In the genomic region with DNA sequence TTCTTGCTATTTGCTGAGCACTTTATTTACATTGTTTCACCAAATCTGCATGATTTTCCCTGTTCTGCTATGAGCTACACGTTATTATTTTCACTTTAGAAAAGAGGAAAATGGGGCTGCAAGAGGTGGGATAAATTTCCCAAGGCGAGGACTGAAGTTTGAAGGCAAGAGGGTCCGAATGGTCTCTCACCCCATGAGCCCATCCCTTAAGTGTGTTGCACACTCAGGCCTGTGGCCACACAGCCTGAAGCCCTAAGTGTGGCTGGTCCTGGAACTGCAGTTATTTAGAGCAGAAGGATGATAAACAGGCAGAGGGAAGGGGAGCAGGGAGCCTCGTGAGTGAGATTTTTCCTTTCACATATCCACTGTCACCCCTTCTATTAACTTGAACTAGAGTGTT, we compare ENCODE assay signal across 15 cellular contexts. TPM values are rescaled to one million over a fixed set of nuclear protein-coding genes. Genes with fewer than 3 reads are reported as not detected.
DNase-seq lines count a peak whose midpoint lies in the region; ATAC-seq and TF ChIP-seq lines count a peak whose summit lies in the region.
"Had no signal": no experiment of that assay in that cellular context is flagged by ENCODE, and none has a peak within 500 bp of the region (broad histone marks: within the 10 kb centered on the region; RNA-seq: fewer than 3 reads in every experiment).

No MANE protein-coding gene starts in this region.

- H3K27ac Mint-ChIP-seq in CD8-positive, alpha-beta memory T cell: no peak overlapping the region

- no peak overlapping the region for H3K27ac ChIP-seq in left ventricle myocardium inferior (replicated peaks)
- no peak overlapping the region for H3K27ac ChIP-seq in CD8-positive, alpha-beta memory T cell (ENCODE audit: low read depth, low read length)
- H3K27ac ChIP-seq: HL-60, sigmoid colon had no signal

- DNase-seq in BJ (ENCODE audit: low read depth): no peak
- peak; percentile 39 for DNase-seq in HuH-7 (ENCODE audit: low spot score)
- peak; percentile 8 for DNase-seq in adipocyte (ENCODE audit: low read depth)
- peak; percentile 9 for DNase-seq in left kidney (ENCODE audit: low read depth, low spot score)
- DNase-seq in dermis blood vessel endothelial cell: no peak
- no peak for DNase-seq in left ventricle myocardium inferior
- no peak for DNase-seq in CD8-positive, alpha-beta memory T cell
- DNase-seq: aorta; COR-L47; NCI-H1092; NK-92 treated with Interleukin-12 subunit alpha and Interleukin-12 subunit beta, amount 100 ng/mL, for 24 hours; sigmoid colon; T1000 had no signal

- H3K4me3 ChIP-seq in BJ (ENCODE audit: low read depth, low read length): no peak overlapping the region
- no peak overlapping the region for H3K4me3 ChIP-seq in adipocyte (ENCODE audit: low read length)
- H3K4me3 ChIP-seq in left ventricle myocardium inferior: no peak overlapping the region
- H3K4me3 ChIP-seq in CD8-positive, alpha-beta memory T cell (ENCODE audit: low read length): no peak overlapping the region
- H3K4me3 ChIP-seq: sigmoid colon had no signal

- intact Hi-C loops in left ventricle myocardium inferior (cut with micrococcal nuclease): no loop called here

- peaks cover 0 to 3% (median 0%) of the 10 kb centered on the region in 5 donors for H3K9me3 Mint-ChIP-seq in CD8-positive, alpha-beta memory T cell

- POLR2A ChIA-PET in BJ (lab: Charles Lee): no interaction called here
- POLR2A ChIA-PET in CD8-positive, alpha-beta memory T cell (lab: Charles Lee): no interaction called here

- no peak overlapping the region for H3K9ac ChIP-seq in adipocyte (ENCODE audit: low read length)

- H3K36me3 ChIP-seq in BJ (ENCODE audit: control insufficient read depth, insufficient read depth, low read length) (no peaks in the 10 kb centered on the region), adipocyte (ENCODE audit: control insufficient read depth, insufficient read depth, low read length, severe bottlenecking) (no peaks in the 10 kb centered on the region), left ventricle myocardium inferior (no peaks in the 10 kb centered on the region)
- no peaks in the 10 kb centered on the region for H3K36me3 ChIP-seq in CD8-positive, alpha-beta memory T cell (ENCODE audit: insufficient read depth, low read length)
- H3K36me3 ChIP-seq: sigmoid colon had no signal

- CTCF ChIA-PET in BJ (lab: Yijun Ruan, JAX): interaction anchor here (0.6 to 2.4 kb wide), 7 partner anchors 8 to 293 kb away, joined by 3 to 10 read pairs (median 4); partner anchors contain the start of gene PDE8B
- CTCF ChIA-PET in CD8-positive, alpha-beta memory T cell (lab: Charles Lee): interaction anchor here (1.1 kb wide), 1 partner anchor 74 kb away, joined by 3 read pairs; no protein-coding TSS in a partner anchor

- H3K4me1 ChIP-seq in adipocyte (ENCODE audit: control insufficient read depth, insufficient read depth, low read length): no peaks in the 10 kb centered on the region
- H3K4me1 ChIP-seq in left ventricle myocardium inferior: no peaks in the 10 kb centered on the region
- H3K4me1 ChIP-seq in CD8-positive, alpha-beta memory T cell (ENCODE audit: insufficient read depth, low read length): no peaks in the 10 kb centered on the region

- no peak for ATAC-seq in GM18870 (IDR thresholded peaks at IDR 0.05; ENCODE audit: unreplicated experiment)

- no peaks in the 10 kb centered on the region for H3K4me1 Mint-ChIP-seq in CD8-positive, alpha-beta memory T cell

- H3K9me3 ChIP-seq in adipocyte (ENCODE audit: control insufficient read depth, low read length) (no peaks in the 10 kb centered on the region), left ventricle myocardium inferior (replicated peaks) (no peaks in the 10 kb centered on the region)
- no peaks in the 10 kb centered on the region for H3K9me3 ChIP-seq in CD8-positive, alpha-beta memory T cell (ENCODE audit: low read length)
- H3K9me3 ChIP-seq: sigmoid colon had no signal

- H3K27me3 Mint-ChIP-seq in CD8-positive, alpha-beta memory T cell: peaks cover 9 to 60% of the 10 kb centered on the region in 2 donors

- H3K4me3 Mint-ChIP-seq in CD8-positive, alpha-beta memory T cell: no peak overlapping the region

- H3K36me3 Mint-ChIP-seq in CD8-positive, alpha-beta memory T cell: peaks cover 0 to 3% (median 0%) of the 10 kb centered on the region in 3 donors

- peak; percentile 25; the same call in 1 of the 2 replicates for TF ChIP-seq CTCF in BJ (IDR thresholded peaks at IDR 0.05; ENCODE audit: insufficient read depth, low read depth, low read length)
- no peak for TF ChIP-seq CTCF in left ventricle myocardium inferior (IDR thresholded peaks at IDR 0.05; ENCODE audit: borderline replicate concordance)

- H3K27me3 ChIP-seq in BJ (ENCODE audit: control insufficient read depth, insufficient read depth, low read length) (peaks cover 10% of the 10 kb centered on the region), adipocyte (replicated peaks; ENCODE audit: control insufficient read depth, insufficient read depth, low read length) (peaks cover 31% of the 10 kb centered on the region), left ventricle myocardium inferior (ENCODE audit: low read depth) (peaks cover 41% of the 10 kb centered on the region)
- no peaks in the 10 kb centered on the region for H3K27me3 ChIP-seq in CD8-positive, alpha-beta memory T cell (ENCODE audit: insufficient read depth, low read length, poor library complexity, severe bottlenecking)
- H3K27me3 ChIP-seq: sigmoid colon had no signal

RNA-seq across cellular contexts. Expression of gene PDE8B, which starts 7.8 kb away (rescaled TPM):
- 2.2 TPM in 2 replicates for polyA plus RNA-seq in BJ (2011; rRNA removed)
- 1.3 and 1.5 TPM in 2 replicates for polyA minus RNA-seq in BJ (2011; rRNA and poly(A)+ RNA removed)
- total RNA-seq in dermis blood vessel endothelial cell: under 0.01 TPM in 2 replicates
- 5.9 TPM for total RNA-seq in left ventricle myocardium inferior
- not detected for total RNA-seq in CD8-positive, alpha-beta memory T cell
- polyA plus RNA-seq in CD8-positive, alpha-beta memory T cell: 0.07 TPM

Comparison
In these comparisons a context has a peak if more than half of its experiments do, and no peak if none do; other contexts are left out.
1. DNase-seq: peak in HuH-7 (single experiment), adipocyte (single experiment) and left kidney (single experiment); none in BJ (single experiment), dermis blood vessel endothelial cell (single experiment), left ventricle myocardium inferior (single experiment) and CD8-positive, alpha-beta memory T cell (0 of 5).